ENCODE assay signal across 35 cellular contexts in genomic region chr6:1848752-1849151, GRCh38.
"Had no signal": no experiment of that assay in that cellular context is flagged by ENCODE, and none has a peak within 500 bp of the region (broad histone marks: within the 10 kb centered on the region; RNA-seq: fewer than 3 reads in every experiment).

No MANE protein-coding gene starts in this region.

- H3K9me3 Mint-ChIP-seq: activated CD4-positive, alpha-beta T cell treated with anti-CD3 and anti-CD28 coated beads, Interleukin-2, amount 10 ng/mL, durations not matched to agents 24 days and 14 days; activated naive CD4-positive, alpha-beta T cell treated with anti-CD3 and anti-CD28 coated beads, Interleukin-2, amount 10 ng/mL, durations not matched to agents 7 days and 5 days; activated naive CD4-positive, alpha-beta T cell treated with anti-CD3 and anti-CD28 coated beads, Interleukin-2, amount 50 U/mL, for 72 hours; dendritic cell treated with granulocyte-macrophage colony-stimulating factor and Interleukin-4, amounts not matched to agents 40 ng/mL and 50 ng/mL, for 4 days; T-helper 2 cell treated with Interferon-gamma antibody and Interleukin-4, amounts not matched to agents 5 μg/mL and 100 μg/mL, for 36 hours had no signal

- H3K27ac ChIP-seq: ascending aorta, breast epithelium, cardiac muscle cell, colonic mucosa, dorsolateral prefrontal cortex, esophagus muscularis mucosa, foreskin keratinocyte, gastrocnemius medialis, heart left ventricle had no signal

- H3K27me3 ChIP-seq: ascending aorta, breast epithelium, cardiac muscle cell, colonic mucosa, dorsolateral prefrontal cortex, esophagus muscularis mucosa, foreskin keratinocyte, gastrocnemius medialis, heart left ventricle had no signal

- H3K36me3 ChIP-seq: ascending aorta, breast epithelium, cardiac muscle cell, colonic mucosa, esophagus muscularis mucosa, gastrocnemius medialis, heart left ventricle had no signal

- H3K4me1 Mint-ChIP-seq: activated CD4-positive, alpha-beta T cell treated with anti-CD3 and anti-CD28 coated beads for 36 hours; activated CD4-positive, alpha-beta T cell treated with anti-CD3 and anti-CD28 coated beads, Interleukin-2, amount 10 ng/mL, durations not matched to agents 24 days and 14 days; activated CD8-positive, alpha-beta memory T cell treated with anti-CD3 and anti-CD28 coated beads, Interleukin-2, amount 10 ng/mL, durations not matched to agents 7 days and 5 days; activated naive CD4-positive, alpha-beta T cell treated with anti-CD3 and anti-CD28 coated beads, Interleukin-2, amount 10 ng/mL, durations not matched to agents 7 days and 5 days; endodermal cell; T-helper 17 cell had no signal

- ATAC-seq: activated CD4-positive, alpha-beta T cell treated with anti-CD3 and anti-CD28 coated beads for 36 hours; activated CD8-positive, alpha-beta memory T cell treated with anti-CD3 and anti-CD28 coated beads, Interleukin-2, amount 10 ng/mL, durations not matched to agents 7 days and 5 days; activated CD8-positive, alpha-beta T cell treated with anti-CD3 and anti-CD28 coated beads, Interleukin-2, amount 10 ng/mL, durations not matched to agents 7 days and 5 days; activated naive CD4-positive, alpha-beta T cell treated with anti-CD3 and anti-CD28 coated beads, Interleukin-2, amount 50 U/mL, for 72 hours; foreskin keratinocyte; gastrocnemius medialis; heart left ventricle; T-helper 17 cell had no signal

- DNase-seq: activated CD4-positive, alpha-beta memory T cell treated with anti-CD3 and anti-CD28 coated beads for 36 hours; activated CD4-positive, alpha-beta T cell treated with anti-CD3 and anti-CD28 coated beads for 36 hours; activated CD4-positive, alpha-beta T cell treated with anti-CD3 and anti-CD28 coated beads, Interleukin-2, amount 10 ng/mL, durations not matched to agents 24 days and 14 days; activated CD4-positive, CD25-positive, alpha-beta regulatory T cell; activated CD4-positive, CD25-positive, alpha-beta regulatory T cell treated with anti-CD3 and anti-CD28 coated beads, Interleukin-2, amount 50 U/mL, for 72 hours; activated CD8-positive, alpha-beta memory T cell treated with anti-CD3 and anti-CD28 coated beads, Interleukin-2, amount 10 ng/mL, durations not matched to agents 7 days and 5 days; activated CD8-positive, alpha-beta memory T cell treated with anti-CD3 and anti-CD28 coated beads, Interleukin-2, amount 50 U/mL, for 4 hours; activated CD8-positive, alpha-beta T cell treated with anti-CD3 and anti-CD28 coated beads, Interleukin-2, amount 10 ng/mL, durations not matched to agents 7 days and 5 days; activated gamma-delta T cell; activated naive CD4-positive, alpha-beta T cell; activated naive CD4-positive, alpha-beta T cell treated with anti-CD3 and anti-CD28 coated beads, Interleukin-2, amount 10 ng/mL, durations not matched to agents 7 days and 5 days; activated naive CD8-positive, alpha-beta T cell treated with anti-CD3 and anti-CD28 coated beads, Interleukin-2, amount 10 ng/mL, durations not matched to agents 7 days and 5 days; activated T-cell treated with anti-CD3 and anti-CD28 coated beads, Interleukin-2, amount 50 U/mL, for 1 hour; activated T-cell treated with anti-CD3 and anti-CD28 coated beads, Interleukin-2, amount 50 U/mL, for 48 hours; central memory CD4-positive, alpha-beta T cell; cerebellar nuclear complex; colonic mucosa; dorsolateral prefrontal cortex; effector memory CD4-positive, alpha-beta T cell; endodermal cell; foreskin keratinocyte; gastrocnemius medialis; glutamatergic neuron; heart left ventricle; T-helper 1 cell; T-helper 17 cell; T1000 had no signal

- H3K4me3 ChIP-seq: ascending aorta, breast epithelium, cardiac muscle cell, colonic mucosa, dorsolateral prefrontal cortex, esophagus muscularis mucosa, gastrocnemius medialis, heart left ventricle had no signal

- H3K36me3 Mint-ChIP-seq: activated CD8-positive, alpha-beta memory T cell treated with anti-CD3 and anti-CD28 coated beads, Interleukin-2, amount 10 ng/mL, durations not matched to agents 7 days and 5 days; activated naive CD4-positive, alpha-beta T cell treated with anti-CD3 and anti-CD28 coated beads, Interleukin-2, amount 10 ng/mL, durations not matched to agents 7 days and 5 days; activated naive CD4-positive, alpha-beta T cell treated with anti-CD3 and anti-CD28 coated beads, Interleukin-2, amount 50 U/mL, for 72 hours had no signal

- H3K27ac Mint-ChIP-seq: activated CD4-positive, alpha-beta memory T cell treated with anti-CD3 and anti-CD28 coated beads for 36 hours; activated CD4-positive, alpha-beta T cell treated with anti-CD3 and anti-CD28 coated beads for 36 hours; activated CD4-positive, alpha-beta T cell treated with anti-CD3 and anti-CD28 coated beads, Interleukin-2, amount 10 ng/mL, durations not matched to agents 24 days and 14 days; activated CD8-positive, alpha-beta memory T cell treated with anti-CD3 and anti-CD28 coated beads, Interleukin-2, amount 10 ng/mL, durations not matched to agents 7 days and 5 days; activated CD8-positive, alpha-beta T cell treated with anti-CD3 and anti-CD28 coated beads, Interleukin-2, amount 10 ng/mL, durations not matched to agents 7 days and 5 days; activated naive CD4-positive, alpha-beta T cell treated with anti-CD3 and anti-CD28 coated beads, Interleukin-2, amount 10 ng/mL, durations not matched to agents 7 days and 5 days; activated naive CD4-positive, alpha-beta T cell treated with anti-CD3 and anti-CD28 coated beads, Interleukin-2, amount 50 U/mL, for 72 hours; activated naive CD8-positive, alpha-beta T cell treated with anti-CD3 and anti-CD28 coated beads, Interleukin-2, amount 10 ng/mL, durations not matched to agents 7 days and 5 days; brain; dendritic cell treated with granulocyte-macrophage colony-stimulating factor and Interleukin-4, amounts not matched to agents 40 ng/mL and 50 ng/mL, for 4 days; endodermal cell; T-helper 17 cell; T-helper 2 cell treated with Interferon-gamma antibody and Interleukin-4, amounts not matched to agents 5 μg/mL and 100 μg/mL, for 36 hours had no signal

- H3K4me3 Mint-ChIP-seq: activated CD4-positive, alpha-beta memory T cell treated with anti-CD3 and anti-CD28 coated beads for 36 hours; activated CD4-positive, alpha-beta T cell treated with anti-CD3 and anti-CD28 coated beads for 36 hours; activated CD4-positive, alpha-beta T cell treated with anti-CD3 and anti-CD28 coated beads, Interleukin-2, amount 10 ng/mL, durations not matched to agents 24 days and 14 days; activated CD8-positive, alpha-beta memory T cell treated with anti-CD3 and anti-CD28 coated beads, Interleukin-2, amount 10 ng/mL, durations not matched to agents 7 days and 5 days; activated CD8-positive, alpha-beta T cell treated with anti-CD3 and anti-CD28 coated beads, Interleukin-2, amount 10 ng/mL, durations not matched to agents 7 days and 5 days; activated naive CD4-positive, alpha-beta T cell treated with anti-CD3 and anti-CD28 coated beads, Interleukin-2, amount 10 ng/mL, durations not matched to agents 7 days and 5 days; activated naive CD8-positive, alpha-beta T cell treated with anti-CD3 and anti-CD28 coated beads, Interleukin-2, amount 10 ng/mL, durations not matched to agents 7 days and 5 days; brain; dendritic cell treated with granulocyte-macrophage colony-stimulating factor and Interleukin-4, amounts not matched to agents 40 ng/mL and 50 ng/mL, for 4 days; endodermal cell; T-helper 17 cell; T-helper 2 cell treated with Interferon-gamma antibody and Interleukin-4, amounts not matched to agents 5 μg/mL and 100 μg/mL, for 36 hours had no signal

- H3K9me3 ChIP-seq: ascending aorta, colonic mucosa, esophagus muscularis mucosa, gastrocnemius medialis had no signal

- H3K27me3 Mint-ChIP-seq: activated CD4-positive, alpha-beta memory T cell treated with anti-CD3 and anti-CD28 coated beads for 36 hours; activated CD4-positive, alpha-beta T cell treated with anti-CD3 and anti-CD28 coated beads for 36 hours; activated CD4-positive, alpha-beta T cell treated with anti-CD3 and anti-CD28 coated beads, Interleukin-2, amount 10 ng/mL, durations not matched to agents 24 days and 14 days; activated CD8-positive, alpha-beta memory T cell treated with anti-CD3 and anti-CD28 coated beads, Interleukin-2, amount 10 ng/mL, durations not matched to agents 7 days and 5 days; activated naive CD4-positive, alpha-beta T cell treated with anti-CD3 and anti-CD28 coated beads, Interleukin-2, amount 10 ng/mL, durations not matched to agents 7 days and 5 days; activated naive CD8-positive, alpha-beta T cell treated with anti-CD3 and anti-CD28 coated beads, Interleukin-2, amount 10 ng/mL, durations not matched to agents 7 days and 5 days; brain; dendritic cell treated with granulocyte-macrophage colony-stimulating factor and Interleukin-4, amounts not matched to agents 40 ng/mL and 50 ng/mL, for 4 days; T-helper 17 cell had no signal

- H3K4me1 ChIP-seq: ascending aorta, breast epithelium, colonic mucosa, esophagus muscularis mucosa, foreskin keratinocyte, gastrocnemius medialis, heart left ventricle had no signal
